6 cellular contexts compared by ENCODE assay signal in genomic region chr6:168353041-168353440, GRCh38. TPM values are rescaled to one million over a fixed set of nuclear protein-coding genes. Genes with fewer than 3 reads are reported as not detected.
"Had no signal": no experiment of that assay in that cellular context is flagged by ENCODE, and none has a peak within 500 bp of the region (broad histone marks: within the 10 kb centered on the region; RNA-seq: fewer than 3 reads in every experiment).

No MANE protein-coding gene starts in this region.

- H3K27ac Mint-ChIP-seq: GM23338, H9 had no signal

- H3K4me3 Mint-ChIP-seq: GM23338, H9 had no signal

- H3K4me3 ChIP-seq: GM23338, K562 had no signal

- H3K9me3 Mint-ChIP-seq: GM23338, H9 had no signal

- DNase-seq: H9, HCEC 1CT, IMR-90 had no signal

- ATAC-seq: GM23338, K562 had no signal

RNA-seq across cellular contexts. Expression of gene DACT2, which starts 33.5 kb away (rescaled TPM):
- total RNA-seq: HT-29, IMR-90, K562 had no signal
